1 cellular context compared by ENCODE assay signal in genomic region chr11:118892515-118892914, GRCh38.
A peak's percentile ranks its signal among the peaks of the same experiment; 100 is the strongest.
TF ChIP-seq lines count a peak whose summit lies in the region.

No MANE protein-coding gene starts in this region.

TF ChIP-seq in GM12878, 131 proteins besides CTCF, POLR2A, EP300 and RAD21 (continued from another document):
- TF ChIP-seq EZH2 (IDR thresholded peaks at IDR 0.05; ENCODE audit: borderline replicate concordance, control insufficient read depth, low read depth, low read length): no peak
- no peak; the same call in 1 of the 2 replicates for TF ChIP-seq RELB (IDR thresholded peaks at IDR 0.05; ENCODE audit: low read depth)
- TF ChIP-seq TCF3 (IDR thresholded peaks at IDR 0.05; ENCODE audit: borderline replicate concordance, insufficient read depth, low read depth, low read length): peak; percentile 83; the same call in 1 of the 2 replicates
- no peak for TF ChIP-seq CBFB (IDR thresholded peaks at IDR 0.05; ENCODE audit: low read depth)
- no peak for TF ChIP-seq IRF3 (IDR thresholded peaks at IDR 0.05)
- TF ChIP-seq IKZF2 (IDR thresholded peaks at IDR 0.05): peak; percentile 39 to 57; a peak in 2 of 4 replicates
- TF ChIP-seq STAT3 (IDR thresholded peaks at IDR 0.05; ENCODE audit: low read depth, low read length): no peak
- no peak for TF ChIP-seq RB1 (IDR thresholded peaks at IDR 0.05; ENCODE audit: borderline replicate concordance)
- no peak for TF ChIP-seq ZBED1 (IDR thresholded peaks at IDR 0.05; ENCODE audit: borderline replicate concordance)
- no peak for TF ChIP-seq POLR2AphosphoS2 (IDR thresholded peaks at IDR 0.05; ENCODE audit: low read depth, low read length)
- TF ChIP-seq E2F8 (IDR thresholded peaks at IDR 0.05; ENCODE audit: low read depth, partially characterized antibody): no peak
- no peak for TF ChIP-seq EED (IDR thresholded peaks at IDR 0.05; ENCODE audit: low read depth)
- no peak for TF ChIP-seq E4F1 (IDR thresholded peaks at IDR 0.05; ENCODE audit: borderline replicate concordance, partially characterized antibody)
- TF ChIP-seq MXI1 (IDR thresholded peaks at IDR 0.05; ENCODE audit: low read depth, low read length): 0 out of 2 replicates have a peak, but pooled peaks have one; percentile 42
- no peak for TF ChIP-seq MLLT1 (IDR thresholded peaks at IDR 0.05)
- no peak for TF ChIP-seq NBN (IDR thresholded peaks at IDR 0.05)
